19 cellular contexts compared by ENCODE assay signal in the genomic region with DNA sequence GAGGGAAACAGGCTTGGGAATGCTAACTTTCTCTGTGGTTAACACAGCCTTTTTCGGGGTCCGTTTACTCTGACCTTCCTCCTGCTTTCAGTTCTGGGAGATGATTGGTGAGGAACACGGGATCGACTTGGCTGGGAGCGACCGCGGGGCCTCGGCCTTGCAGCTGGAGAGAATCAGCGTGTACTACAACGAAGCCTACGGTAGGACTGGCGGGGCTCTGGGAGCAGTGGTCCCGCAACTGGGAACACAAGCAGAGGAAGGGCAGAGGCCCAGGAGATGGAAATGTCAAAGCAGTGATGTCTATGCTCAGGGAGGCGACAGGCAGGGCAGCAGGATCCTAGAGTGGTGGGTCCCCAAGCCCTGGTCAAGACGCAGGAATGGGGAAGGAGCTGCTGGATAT. TPM values are rescaled to one million over a fixed set of nuclear protein-coding genes. Genes with fewer than 3 reads are reported as not detected.
A peak's percentile ranks its signal among the peaks of the same experiment; 100 is the strongest.
DNase-seq lines count a peak whose midpoint lies in the region; ATAC-seq, FAIRE-seq and TF ChIP-seq lines count a peak whose summit lies in the region.
"Had no signal": no experiment of that assay in that cellular context is flagged by ENCODE, and none has a peak within 500 bp of the region (broad histone marks: within the 10 kb centered on the region; RNA-seq: fewer than 3 reads in every experiment).

No MANE protein-coding gene starts in this region.

- ATAC-seq in GM12878, result no peak

- in situ Hi-C loops in GM12878 (cut with MboI), result no loop called here

- POLR2A ChIA-PET in GM12878 (lab: Charles Lee), result interaction anchor here (0.5 to 0.6 kb wide), 2 partner anchors 10 to 25 kb away, joined by 3 read pairs; a partner anchor contains a TSS
- POLR2A ChIA-PET in MCF 10A (lab: Yijun Ruan, JAX), result interaction anchor here (0.8 to 6.5 kb wide), 5 partner anchors 8 to 125 kb away, joined by 3 to 70 read pairs (median 4); a partner anchor contains a TSS
- POLR2A ChIA-PET in GM10248 (lab: Yijun Ruan, JAX), result no interaction called here

- no peak for TF ChIP-seq EP300 in GM12878 (IDR thresholded peaks at IDR 0.05; ENCODE audit: borderline replicate concordance in 1 of 2, control insufficient read depth in 1 of 2, low read depth in 2 of 2, low read length in 2 of 2)

- TF ChIP-seq POLR2A in GM12878 (IDR thresholded peaks at IDR 0.05; ENCODE audit: low read depth, low read length), result 0 out of 2 replicates have a peak, but pooled peaks have one; percentile 18
- TF ChIP-seq POLR2A in spleen (IDR thresholded peaks at IDR 0.05), result no peak

- SMC1A ChIA-PET in GM12878 (lab: Charles Lee; ENCODE audit: uncharacterized antibody, unreplicated experiment), result interaction anchor here (2.3 kb wide), 1 partner anchor 9 kb away, joined by 9 read pairs; a partner anchor contains a TSS

- no peak for TF ChIP-seq RAD21 in GM12878 (IDR thresholded peaks at IDR 0.05; ENCODE audit: insufficient read depth, low read depth, low read length)

- WGBS in GM12878 (ENCODE audit: insufficient coverage, insufficient replicate concordance, low lambda C conversion rate, missing lambda C conversion rate), result 98% methylated on average over 15 of the region's 15 CpGs
- WGBS in spleen, 5 donors, result 94 to 97% (median 96%) methylated on average over 15 of the region's 15 CpGs

- no peaks in the 10 kb centered on the region for H3K27me3 Mint-ChIP-seq in MCF 10A (ENCODE audit: insufficient read depth, unreplicated experiment)
- H3K27me3 Mint-ChIP-seq: CD8-positive, alpha-beta memory T cell had no signal

- H3K4me1 ChIP-seq in GM12878 (ENCODE audit: control insufficient read depth, insufficient read depth, low read length) (no peaks in the 10 kb centered on the region), spleen (peaks cover 0 to 37% (median 20%) of the 10 kb centered on the region in 6 donors)

- H3K36me3 Mint-ChIP-seq in MCF 10A (ENCODE audit: insufficient read depth, unreplicated experiment), result peaks cover 54% of the 10 kb centered on the region

- peaks cover 12% of the 10 kb centered on the region for H3K79me2 ChIP-seq in GM12878 (ENCODE audit: control insufficient read depth, insufficient read depth, low read length)

- H3K4me3 Mint-ChIP-seq in MCF 10A (ENCODE audit: unreplicated experiment), result no peak overlapping the region
- H3K4me3 Mint-ChIP-seq: CD8-positive, alpha-beta memory T cell had no signal

- no peak overlapping the region for H3K27ac Mint-ChIP-seq in MCF 10A (ENCODE audit: low read depth, unreplicated experiment)

- no peak overlapping the region for H2AFZ ChIP-seq in GM12878 (ENCODE audit: control insufficient read depth, low read depth, low read length)

- CTCF ChIA-PET in GM12878 (lab: Yijun Ruan, JAX), result interaction anchor here (0.6 kb wide), 1 partner anchor 155 kb away, joined by 3 read pairs; no protein-coding TSS in a partner anchor
- CTCF ChIA-PET in MCF 10A (lab: Yijun Ruan, JAX), result interaction anchor here (0.7 to 1.1 kb wide), 4 partner anchors 8 to 208 kb away, joined by 3 to 4 read pairs (median 4); no protein-coding TSS in a partner anchor
- CTCF ChIA-PET in GM10248 (lab: Yijun Ruan, JAX), result no interaction called here

- peaks cover 24% of the 10 kb centered on the region for H3K4me1 Mint-ChIP-seq in MCF 10A (ENCODE audit: insufficient read depth, unreplicated experiment)

- no peak overlapping the region for H3K9ac ChIP-seq in GM12878 (ENCODE audit: control insufficient read depth, insufficient read depth, low read length)
- H3K9ac ChIP-seq: BLaER1 had no signal

- no peak overlapping the region for H3K4me2 ChIP-seq in GM12878 (ENCODE audit: control insufficient read depth, insufficient read depth)
- H3K4me2 ChIP-seq: BLaER1 had no signal

- no peak overlapping the region for H3K27ac ChIP-seq in GM12878 (ENCODE audit: control insufficient read depth, insufficient read depth)
- no peak overlapping the region for H3K27ac ChIP-seq in spleen
- H3K27ac ChIP-seq: 22Rv1, BLaER1 had no signal

- H3K9me3 ChIP-seq in GM12878 (replicated peaks; ENCODE audit: control insufficient read depth, insufficient read depth, low read length) (no peaks in the 10 kb centered on the region), spleen (no peaks in the 10 kb centered on the region)
- H3K9me3 ChIP-seq: BLaER1 had no signal

- no peaks in the 10 kb centered on the region for H3K9me3 Mint-ChIP-seq in MCF 10A (ENCODE audit: unreplicated experiment)
- H3K9me3 Mint-ChIP-seq: CD8-positive, alpha-beta memory T cell had no signal

- RAD21 ChIA-PET in GM12878 (lab: Charles Lee; ENCODE audit: unreplicated experiment), result no interaction called here

- BruUV-seq in GM12878 (replicated peaks; lab: Mats Ljungman, UMichigan), result no TSS peak
- BruUV-seq in MCF 10A (replicated peaks; lab: Mats Ljungman, UMichigan), result no TSS peak

- FAIRE-seq in HTR-8/SVneo (lab: Jason Lieb, UNC), result peak; percentile 51
- no peak for FAIRE-seq in GM12878 (lab: Jason Lieb, UNC)

- H3K4me3 ChIP-seq in GM12878, result no peak overlapping the region
- no peak overlapping the region for H3K4me3 ChIP-seq in spleen
- H3K4me3 ChIP-seq: BLaER1 had no signal

- H4K20me1 ChIP-seq in GM12878 (ENCODE audit: control insufficient read depth, insufficient read depth), result no peaks in the 10 kb centered on the region

- H3K27me3 ChIP-seq in GM12878 (replicated peaks in 1 of 2; ENCODE audit: control insufficient read depth in 2 of 2, insufficient read depth in 2 of 2, low read length in 1 of 2), result no peaks in the 10 kb centered on the region
- H3K27me3 ChIP-seq in spleen (replicated peaks in 1 of 7), result no peaks in the 10 kb centered on the region
- H3K27me3 ChIP-seq: BLaER1 had no signal

- H3K36me3 ChIP-seq in GM12878 (ENCODE audit: control insufficient read depth in 2 of 2, insufficient read depth in 2 of 2, low read length in 1 of 2) (peaks cover 12 to 30% of the 10 kb centered on the region in 2 experiments), spleen (peaks cover 0 to 77% (median 50%) of the 10 kb centered on the region in 6 donors)

- peak; percentile 0 for DNase-seq in activated CD4-positive, alpha-beta T cell treated with anti-CD3 and anti-CD28 coated beads for 48 hours
- DNase-seq in activated CD4-positive, alpha-beta T cell treated with anti-CD3 and anti-CD28 coated beads for 1 hour, result no peak
- no peak for DNase-seq in HTR-8/SVneo (ENCODE audit: insufficient read length, low spot score)
- no peak for DNase-seq in GM12878 (ENCODE audit: low read depth, low spot score)
- peak; percentile 58 for DNase-seq in spleen
- no peak for DNase-seq in MCF 10A (ENCODE audit: unreplicated experiment)
- DNase-seq in GM10248 (ENCODE audit: extremely low spot score), result no peak
- DNase-seq in GM20000 (ENCODE audit: low spot score), result no peak
- DNase-seq: CD8-positive, alpha-beta memory T cell; DMS 273 treated with DMSO at 0.1 percent for 48 hours; Karpas-422; NCI-H1105 treated with DMSO at 0.1 percent for 48 hours; NCI-H2029; NCI-H2171 treated with DMSO at 0.1 percent for 48 hours; NCI-H510A treated with DMSO at 0.1 percent for 48 hours had no signal

- no peak for TF ChIP-seq CTCF in GM12878 (IDR thresholded peaks at IDR 0.05 in 2 of 3, conservative IDR thresholded peaks at IDR 0.05 in 1 of 3; ENCODE audit: control insufficient read depth in 2 of 3, extremely low read depth in 1 of 3, insufficient read depth in 1 of 3, low read depth in 3 of 3, low read length in 3 of 3)
- no peak for TF ChIP-seq CTCF in spleen (IDR thresholded peaks at IDR 0.05 in 8 of 11, conservative IDR thresholded peaks at IDR 0.05 in 3 of 11)
- TF ChIP-seq CTCF in MCF 10A (IDR thresholded peaks at IDR 0.05; ENCODE audit: unreplicated experiment), result no peak
- TF ChIP-seq CTCF in GM10248 (IDR thresholded peaks at IDR 0.05; ENCODE audit: control extremely low read depth, extremely low read depth, low read depth, missing control alignments), result no peak
- no peak for TF ChIP-seq CTCF in GM20000 (IDR thresholded peaks at IDR 0.05; ENCODE audit: extremely low read depth, missing control alignments)

- intact Hi-C loops in GM12878 (cut with micrococcal nuclease; ENCODE audit: unreplicated experiment), result no loop called here
- intact Hi-C loops in spleen (cut with DNase I; ENCODE audit: low total_unique reads), result no loop called here
- intact Hi-C loops in MCF 10A (cut with micrococcal nuclease), result no loop called here

RNA-seq across cellular contexts. Expression of a gene that starts 3.5 kb away (rescaled TPM):
- not detected in 2 replicates for total RNA-seq in GM12878 (2013; cell fraction: nucleolus; rRNA removed)
- total RNA-seq in GM12878 (2014; rRNA removed), result 0.06 and 0.11 TPM in 2 replicates
- total RNA-seq in GM12878 (2014; rRNA removed; fragmentation: Illumina TruSeq; extraction: Trizol), result 0.04 TPM in 1 of 2 replicates, not detected in the other
- not detected in 2 replicates for total RNA-seq in GM12878 (2021)
- 0.24 TPM for polyA plus RNA-seq in GM12878 (2011; ENCODE audit: low read depth)
- 0.03 and 0.07 TPM in 2 replicates for polyA plus RNA-seq in GM12878 (2011; rRNA removed)
- polyA plus RNA-seq in GM12878 (2011; cell fraction: cytosol; rRNA removed), result 0.03 TPM in 1 of 2 replicates, not detected in the other
- 0.07 and 0.10 TPM in 2 replicates for polyA plus RNA-seq in GM12878 (2011; cell fraction: nucleus; rRNA removed)
- 0.21 and 0.34 TPM in 2 replicates for polyA plus RNA-seq in GM12878 (2012)
- 0.04 TPM in 1 of 2 replicates, not detected in the other for polyA plus RNA-seq in GM12878 (2014; fragmentation: Illumina TruSeq; extraction: Trizol)
- polyA plus RNA-seq in GM12878 (2014; fragmentation: Nextera tagmentation; extraction: Ambion mirVana), result under 1 TPM in 1 of 2 experiments, not detected in 1; 0.02 TPM
- polyA plus RNA-seq in GM12878 (2014; rRNA removed), result 0.05 TPM in 1 of 2 replicates, not detected in the other
- polyA plus RNA-seq in GM12878 (2016; fragmentation: Nextera tagmentation; extraction: Ambion mirVana), result under 1 TPM; 0.13 to 0.20 TPM
- not detected in 2 replicates for polyA minus RNA-seq in GM12878 (2011; rRNA and poly(A)+ RNA removed)
- polyA minus RNA-seq in GM12878 (2011; cell fraction: cytosol; rRNA and poly(A)+ RNA removed), result not detected in 2 replicates
- polyA minus RNA-seq in GM12878 (2011; cell fraction: nucleus; rRNA and poly(A)+ RNA removed), result 0.12 TPM in 1 of 2 replicates, not detected in the other
- total RNA-seq in spleen, result 10 to 100 TPM; 15.1 to 34.3 (median 26.6) TPM
- polyA plus RNA-seq in spleen, result 1 to 10 TPM in 1 of 3 donors, under 1 TPM in 2; 0.63 to 1.6 (median 0.93) TPM
- not detected in 2 replicates for total RNA-seq in MCF 10A (2022)
- total RNA-seq: CD8-positive, alpha-beta memory T cell; Daoy; H4 had no signal

RNA-seq across cellular contexts. Expression of a gene that starts 9.4 kb away (rescaled TPM):
- total RNA-seq in GM12878 (2013; cell fraction: nucleolus; rRNA removed), result 45.3 and 50.2 TPM in 2 replicates
- 49.0 and 61.6 TPM in 2 replicates for total RNA-seq in GM12878 (2014; rRNA removed)
- total RNA-seq in GM12878 (2014; rRNA removed; fragmentation: Illumina TruSeq; extraction: Trizol), result 96.3 and 96.9 TPM in 2 replicates
- 96.4 and 107 TPM in 2 replicates for total RNA-seq in GM12878 (2021)
- polyA plus RNA-seq in GM12878 (2011; ENCODE audit: low read depth), result 5.8 TPM
- 137 and 138 TPM in 2 replicates for polyA plus RNA-seq in GM12878 (2011; rRNA removed)
- polyA plus RNA-seq in GM12878 (2011; cell fraction: cytosol; rRNA removed), result 34.9 and 35.0 TPM in 2 replicates
- polyA plus RNA-seq in GM12878 (2011; cell fraction: nucleus; rRNA removed), result 24.3 and 27.8 TPM in 2 replicates
- polyA plus RNA-seq in GM12878 (2012), result 86.3 and 113 TPM in 2 replicates
- 35.2 and 53.1 TPM in 2 replicates for polyA plus RNA-seq in GM12878 (2014; fragmentation: Illumina TruSeq; extraction: Trizol)
- 100 to 1,000 TPM; 169 to 219 TPM for polyA plus RNA-seq in GM12878 (2014; fragmentation: Nextera tagmentation; extraction: Ambion mirVana)
- 79.8 and 89.2 TPM in 2 replicates for polyA plus RNA-seq in GM12878 (2014; rRNA removed)
- polyA plus RNA-seq in GM12878 (2016; fragmentation: Nextera tagmentation; extraction: Ambion mirVana), result 100 to 1,000 TPM; 391 to 407 TPM
- polyA minus RNA-seq in GM12878 (2011; rRNA and poly(A)+ RNA removed), result 12.8 and 20.0 TPM in 2 replicates
- 15.2 and 16.2 TPM in 2 replicates for polyA minus RNA-seq in GM12878 (2011; cell fraction: cytosol; rRNA and poly(A)+ RNA removed)
- 38.1 and 48.9 TPM in 2 replicates for polyA minus RNA-seq in GM12878 (2011; cell fraction: nucleus; rRNA and poly(A)+ RNA removed)
- 10 to 100 TPM; 24.2 to 67.9 (median 63.4) TPM for total RNA-seq in spleen
- polyA plus RNA-seq in spleen, result 10 to 100 TPM; 59.8 to 71.1 (median 69.1) TPM
- total RNA-seq in MCF 10A (2022), result 65.2 and 69.7 TPM in 2 replicates

RNA-seq across cellular contexts. Expression of a gene that starts 15.7 kb away (rescaled TPM):
- 99.1 and 102 TPM in 2 replicates for total RNA-seq in GM12878 (2013; cell fraction: nucleolus; rRNA removed)
- total RNA-seq in GM12878 (2014; rRNA removed) (110 and 139 TPM in 2 replicates), GM12878 (2014; rRNA removed; fragmentation: Illumina TruSeq; extraction: Trizol) (177 and 192 TPM in 2 replicates), GM12878 (2021) (225 and 233 TPM in 2 replicates), spleen (100 to 1,000 TPM; 198 to 286 (median 238) TPM), MCF 10A (2022) (96.6 and 103 TPM in 2 replicates)
- 150 TPM for polyA plus RNA-seq in GM12878 (2011; ENCODE audit: low read depth)
- polyA plus RNA-seq in GM12878 (2011; rRNA removed) (92.8 and 169 TPM in 2 replicates), GM12878 (2014; fragmentation: Illumina TruSeq; extraction: Trizol) (301 and 321 TPM in 2 replicates), GM12878 (2014; fragmentation: Nextera tagmentation; extraction: Ambion mirVana) (10 to 100 TPM in 1 of 2 experiments, 1 to 10 TPM in 1; 6.0 to 14.0 TPM), GM12878 (2014; rRNA removed) (215 and 256 TPM in 2 replicates), GM12878 (2016; fragmentation: Nextera tagmentation; extraction: Ambion mirVana) (10 to 100 TPM in 1 of 2 experiments, 1 to 10 TPM in 1; 8.0 to 11.8 TPM), spleen (100 to 1,000 TPM; 202 to 276 (median 223) TPM)
- polyA plus RNA-seq in GM12878 (2011; cell fraction: cytosol; rRNA removed), result 156 and 185 TPM in 2 replicates
- 103 and 127 TPM in 2 replicates for polyA plus RNA-seq in GM12878 (2011; cell fraction: nucleus; rRNA removed)
- 163 and 223 TPM in 2 replicates for polyA plus RNA-seq in GM12878 (2012)
- 135 TPM in 2 replicates for polyA minus RNA-seq in GM12878 (2011; rRNA and poly(A)+ RNA removed)
- 45.5 and 58.7 TPM in 2 replicates for polyA minus RNA-seq in GM12878 (2011; cell fraction: cytosol; rRNA and poly(A)+ RNA removed)
- polyA minus RNA-seq in GM12878 (2011; cell fraction: nucleus; rRNA and poly(A)+ RNA removed), result 34.0 and 64.2 TPM in 2 replicates

RNA-seq across cellular contexts. Expression of a gene that starts 19.8 kb away (rescaled TPM):
- total RNA-seq in GM12878 (2013; cell fraction: nucleolus; rRNA removed), result 36.3 and 39.0 TPM in 2 replicates
- total RNA-seq in GM12878 (2014; rRNA removed), result 123 and 138 TPM in 2 replicates
- 119 and 125 TPM in 2 replicates for total RNA-seq in GM12878 (2014; rRNA removed; fragmentation: Illumina TruSeq; extraction: Trizol)
- 86.1 and 96.0 TPM in 2 replicates for total RNA-seq in GM12878 (2021)
- 39.7 TPM for polyA plus RNA-seq in GM12878 (2011; ENCODE audit: low read depth)
- 114 and 159 TPM in 2 replicates for polyA plus RNA-seq in GM12878 (2011; rRNA removed)
- 40.6 and 42.3 TPM in 2 replicates for polyA plus RNA-seq in GM12878 (2011; cell fraction: cytosol; rRNA removed)
- 45.3 and 58.8 TPM in 2 replicates for polyA plus RNA-seq in GM12878 (2011; cell fraction: nucleus; rRNA removed)
- 61.1 and 67.2 TPM in 2 replicates for polyA plus RNA-seq in GM12878 (2012)
- 98.8 and 123 TPM in 2 replicates for polyA plus RNA-seq in GM12878 (2014; fragmentation: Illumina TruSeq; extraction: Trizol)
- 100 to 1,000 TPM; 130 to 151 TPM for polyA plus RNA-seq in GM12878 (2014; fragmentation: Nextera tagmentation; extraction: Ambion mirVana)
- 72.5 and 73.9 TPM in 2 replicates for polyA plus RNA-seq in GM12878 (2014; rRNA removed)
- polyA plus RNA-seq in GM12878 (2016; fragmentation: Nextera tagmentation; extraction: Ambion mirVana), result 100 to 1,000 TPM; 141 to 146 TPM
- 88.3 and 110 TPM in 2 replicates for polyA minus RNA-seq in GM12878 (2011; rRNA and poly(A)+ RNA removed)
- 68.4 and 76.6 TPM in 2 replicates for polyA minus RNA-seq in GM12878 (2011; cell fraction: cytosol; rRNA and poly(A)+ RNA removed)
- polyA minus RNA-seq in GM12878 (2011; cell fraction: nucleus; rRNA and poly(A)+ RNA removed), result 32.2 and 42.4 TPM in 2 replicates
- total RNA-seq in spleen, result 10 to 100 TPM; 39.3 to 46.8 (median 41.3) TPM
- 10 to 100 TPM; 20.6 to 26.8 (median 25.3) TPM for polyA plus RNA-seq in spleen
- 180 and 197 TPM in 2 replicates for total RNA-seq in MCF 10A (2022)

RNA-seq across cellular contexts. Expression of a gene that starts 41.7 kb away (rescaled TPM):
- 125 and 129 TPM in 2 replicates for total RNA-seq in GM12878 (2013; cell fraction: nucleolus; rRNA removed)
- total RNA-seq in GM12878 (2014; rRNA removed), result 68.7 and 74.9 TPM in 2 replicates
- total RNA-seq in GM12878 (2014; rRNA removed; fragmentation: Illumina TruSeq; extraction: Trizol), result 46.3 and 54.3 TPM in 2 replicates
- 68.9 and 82.1 TPM in 2 replicates for total RNA-seq in GM12878 (2021)
- polyA plus RNA-seq in GM12878 (2011; ENCODE audit: low read depth), result 51.2 TPM
- 76.5 and 86.8 TPM in 2 replicates for polyA plus RNA-seq in GM12878 (2011; rRNA removed)
- 82.9 and 107 TPM in 2 replicates for polyA plus RNA-seq in GM12878 (2011; cell fraction: cytosol; rRNA removed)
- polyA plus RNA-seq in GM12878 (2011; cell fraction: nucleus; rRNA removed), result 243 and 253 TPM in 2 replicates
- polyA plus RNA-seq in GM12878 (2012), result 61.0 and 61.7 TPM in 2 replicates
- 83.4 and 89.7 TPM in 2 replicates for polyA plus RNA-seq in GM12878 (2014; fragmentation: Illumina TruSeq; extraction: Trizol)
- 10 to 100 TPM in 1 of 2 experiments, 1 to 10 TPM in 1; 8.9 to 16.7 TPM for polyA plus RNA-seq in GM12878 (2014; fragmentation: Nextera tagmentation; extraction: Ambion mirVana)
- 79.8 and 83.6 TPM in 2 replicates for polyA plus RNA-seq in GM12878 (2014; rRNA removed)
- polyA plus RNA-seq in GM12878 (2016; fragmentation: Nextera tagmentation; extraction: Ambion mirVana), result 100 to 1,000 TPM; 107 to 109 TPM
- polyA minus RNA-seq in GM12878 (2011; rRNA and poly(A)+ RNA removed), result 75.0 and 95.0 TPM in 2 replicates
- polyA minus RNA-seq in GM12878 (2011; cell fraction: cytosol; rRNA and poly(A)+ RNA removed), result 24.3 and 31.0 TPM in 2 replicates
- polyA minus RNA-seq in GM12878 (2011; cell fraction: nucleus; rRNA and poly(A)+ RNA removed), result 48.0 and 73.1 TPM in 2 replicates
- 10 to 100 TPM; 56.1 to 78.3 (median 61.1) TPM for total RNA-seq in spleen
- 10 to 100 TPM; 38.4 to 58.3 (median 56.9) TPM for polyA plus RNA-seq in spleen
- total RNA-seq in MCF 10A (2022), result 59.6 and 79.8 TPM in 2 replicates

Comparison
In these comparisons a context has a peak if more than half of its experiments do, and no peak if none do; other contexts are left out.
1. DNase-seq: peak in activated CD4-positive, alpha-beta T cell treated with anti-CD3 and anti-CD28 coated beads for 48 hours (single experiment) and spleen (single experiment); none in activated CD4-positive, alpha-beta T cell treated with anti-CD3 and anti-CD28 coated beads for 1 hour (single experiment), HTR-8/SVneo (single experiment), GM12878 (single experiment), MCF 10A (single experiment), GM10248 (single experiment) and GM20000 (single experiment).
2. RNA of a gene that starts 3.5 kb away (total RNA-seq): 15.1 to 34.3 TPM in spleen; 0.04 to 0.11 TPM in GM12878 and not detected in MCF 10A; every median in the first group is over 10 times any median in the second.